ENCODE assay signal across 14 cellular contexts in genomic region chr5:128904815-128905214, GRCh38.
A peak's percentile ranks its signal among the peaks of the same experiment; 100 is the strongest.
DNase-seq lines count a peak whose midpoint lies in the region; ATAC-seq, FAIRE-seq and TF ChIP-seq lines count a peak whose summit lies in the region.
"Had no signal": no experiment of that assay in that cellular context is flagged by ENCODE, and none has a peak within 500 bp of the region (broad histone marks: within the 10 kb centered on the region; RNA-seq: fewer than 3 reads in every experiment).

No MANE protein-coding gene starts in this region.

- in situ Hi-C loops in HepG2 (cut with HindIII; ENCODE audit: extremely low pct_ligation_motif_present, low pct_unique_long_range_greater_than_20kb) = loop anchor here (5.0 kb wide), 1 partner anchor 222 kb away; no protein-coding TSS in a partner anchor

- FAIRE-seq in HepG2 (lab: Jason Lieb, UNC) = no peak

- H3K27me3 ChIP-seq in liver (ENCODE audit: control insufficient read depth in 4 of 4, insufficient read depth in 4 of 4, low read length in 3 of 4) (no peaks in the 10 kb centered on the region), HepG2 (ENCODE audit: control insufficient read depth in 1 of 2, insufficient read depth in 2 of 2, low read length in 2 of 2) (no peaks in the 10 kb centered on the region)
- H3K27me3 ChIP-seq: BLaER1 had no signal

- ATAC-seq in HepG2 = no peak
- ATAC-seq in HG02970 (IDR thresholded peaks at IDR 0.05; ENCODE audit: low FRiP score, unreplicated experiment) = no peak

- CTCF ChIA-PET in HepG2 (lab: Yijun Ruan, JAX; ENCODE audit: low intra/inter-chr PET ratio, low total read pairs) = interaction anchor here (0.7 to 2.0 kb wide), 3 partner anchors 222 to 863 kb away, joined by 3 to 17 read pairs (median 3); no protein-coding TSS in a partner anchor

- H3K79me2 ChIP-seq in HepG2 (ENCODE audit: insufficient read depth, low read length) = no peaks in the 10 kb centered on the region

- no TSS peak for BruUV-seq in HepG2 (replicated peaks; lab: Mats Ljungman, UMichigan)

- H3K4me2 ChIP-seq in HepG2 (ENCODE audit: low read depth, low read length) = no peak overlapping the region
- H3K4me2 ChIP-seq: BLaER1 had no signal

- POLR2A ChIA-PET in HepG2 (lab: Yijun Ruan, JAX) = no interaction called here

- TF ChIP-seq RAD21 in liver (IDR thresholded peaks at IDR 0.05) = no peak
- TF ChIP-seq RAD21 in HepG2 (CRISPR knock-in tag; IDR thresholded peaks at IDR 0.05) = no peak

- no peak overlapping the region for H3K4me3 ChIP-seq in liver (ENCODE audit: low read depth in 1 of 3, low read length in 3 of 3)
- H3K4me3 ChIP-seq in HepG2 (replicated peaks in 1 of 3; ENCODE audit: insufficient read depth in 1 of 3, low read depth in 2 of 3, low read length in 3 of 3) = no peak overlapping the region
- H3K4me3 ChIP-seq: BLaER1 had no signal

- intact Hi-C loops in HepG2 (cut with micrococcal nuclease; ENCODE audit: unreplicated experiment) = loop anchor here (1.0 to 5.0 kb wide), 3 partner anchors 221 to 862 kb away; no protein-coding TSS in a partner anchor

- TF ChIP-seq EP300 in HepG2 (IDR thresholded peaks at IDR 0.05; ENCODE audit: low read depth in 2 of 2, low read length in 2 of 2) = no peak
- no peak for TF ChIP-seq EP300 in HepG2 (CRISPR knock-in tag; IDR thresholded peaks at IDR 0.05; ENCODE audit: borderline replicate concordance)

- H3K9ac ChIP-seq in liver (ENCODE audit: low read depth in 1 of 2, low read length in 2 of 2) (no peak overlapping the region), HepG2 (ENCODE audit: insufficient read depth, low read depth, low read length) (no peak overlapping the region)
- H3K9ac ChIP-seq: BLaER1 had no signal

- WGBS in liver = 72% methylated on average over 2 of the region's 2 CpGs
- 0% methylated on average over 2 of the region's 2 CpGs for WGBS in HepG2 (ENCODE audit: low lambda C conversion rate)

- H3K36me3 ChIP-seq in liver (ENCODE audit: control insufficient read depth in 4 of 4, insufficient read depth in 3 of 4, low read depth in 1 of 4, low read length in 3 of 4) (no peaks in the 10 kb centered on the region), HepG2 (replicated peaks in 1 of 2; ENCODE audit: control insufficient read depth in 1 of 2, insufficient read depth in 2 of 2, low read length in 2 of 2) (no peaks in the 10 kb centered on the region)
- H3K36me3 ChIP-seq: BLaER1 had no signal

- H3K9me3 ChIP-seq in liver (ENCODE audit: control insufficient read depth in 4 of 4, low read length in 3 of 4) = no peaks in the 10 kb centered on the region
- H3K9me3 ChIP-seq in HepG2 (ENCODE audit: low read length) = no peaks in the 10 kb centered on the region
- H3K9me3 ChIP-seq: BLaER1 had no signal

- DNase-seq in HepG2 (ENCODE audit: low spot score) = no peak
- peak; percentile 7 for DNase-seq in fibroblast of gingiva (ENCODE audit: low read depth)
- peak; percentile 12 for DNase-seq in iris pigment epithelial cell (ENCODE audit: low read depth)
- DNase-seq in NCI-H69 (lab: John Stamatoyannopoulos, UW) = no peak
- no peak for DNase-seq in DMS79 treated with DMSO at 0.1 percent for 48 hours (lab: John Stamatoyannopoulos, UW)
- no peak for DNase-seq in activated naive CD4-positive, alpha-beta T cell treated with anti-CD3 and anti-CD28 coated beads, Interleukin-2, amount 50 U/mL, for 16 hours
- DNase-seq: 8988T, DMS153, GOT3, H9 had no signal

- H3K27ac ChIP-seq in liver (ENCODE audit: low read depth in 1 of 2, low read length in 2 of 2) (no peak overlapping the region), HepG2 (ENCODE audit: extremely low read length, insufficient read depth, low read length) (no peak overlapping the region)
- H3K27ac ChIP-seq: BLaER1, HL-60 had no signal

- TF ChIP-seq CTCF in liver (IDR thresholded peaks at IDR 0.05; ENCODE audit: low read depth, low read length, missing input control) (no peak), HepG2 (CRISPR knock-in tag; IDR thresholded peaks at IDR 0.05) (no peak)

- no peak overlapping the region for H2AFZ ChIP-seq in HepG2 (ENCODE audit: low read length)

- no peaks in the 10 kb centered on the region for H4K20me1 ChIP-seq in HepG2 (ENCODE audit: insufficient read depth, low read length)
- H4K20me1 ChIP-seq: BLaER1 had no signal

- TF ChIP-seq POLR2A in HepG2 (IDR thresholded peaks at IDR 0.05; ENCODE audit: insufficient read depth in 1 of 2, low read depth in 2 of 2, low read length in 2 of 2) = no peak

- peaks cover 0 to 8% (median 7%) of the 10 kb centered on the region in 4 donors for H3K4me1 ChIP-seq in liver (ENCODE audit: control insufficient read depth in 4 of 4, insufficient read depth in 4 of 4, low read length in 3 of 4)
- no peaks in the 10 kb centered on the region for H3K4me1 ChIP-seq in HepG2 (ENCODE audit: insufficient read depth, low read length)
- H3K4me1 ChIP-seq: BLaER1 had no signal

TF ChIP-seq in liver, 16 proteins besides CTCF, POLR2A, EP300 and RAD21:
- TF ChIP-seq JUND (IDR thresholded peaks at IDR 0.05) (no peak), HNF4G (IDR thresholded peaks at IDR 0.05) (no peak), NR2F2 (IDR thresholded peaks at IDR 0.05) (no peak), FOXA2 (IDR thresholded peaks at IDR 0.05) (no peak), HNF4A (conservative IDR thresholded peaks at IDR 0.05) (peak; percentile 8 to 15), ATF3 (IDR thresholded peaks at IDR 0.05) (no peak), GABPA (IDR thresholded peaks at IDR 0.05 in 1 of 2, conservative IDR thresholded peaks at IDR 0.05 in 1 of 2) (no peak)

TF ChIP-seq in HepG2, 621 proteins besides CTCF, POLR2A, EP300 and RAD21 (continues in another document):
- TF ChIP-seq MTA3 (CRISPR knock-in tag; IDR thresholded peaks at IDR 0.05) = no peak
- no peak for TF ChIP-seq ZNF772 (CRISPR knock-in tag; IDR thresholded peaks at IDR 0.05)
- TF ChIP-seq ZNF558 (CRISPR knock-in tag; IDR thresholded peaks at IDR 0.05; ENCODE audit: borderline replicate concordance) = no peak
- TF ChIP-seq ZBTB39 (CRISPR knock-in tag; IDR thresholded peaks at IDR 0.05) = no peak
- TF ChIP-seq ZNF468 (CRISPR knock-in tag; IDR thresholded peaks at IDR 0.05) = no peak
- no peak for TF ChIP-seq ZNF567 (CRISPR knock-in tag; IDR thresholded peaks at IDR 0.05; ENCODE audit: borderline replicate concordance)
- no peak for TF ChIP-seq GPN1 (CRISPR knock-in tag; IDR thresholded peaks at IDR 0.05; ENCODE audit: borderline replicate concordance)
- no peak for TF ChIP-seq NFAT5 (CRISPR knock-in tag; IDR thresholded peaks at IDR 0.05)

Comparison
In these comparisons a context has a peak if more than half of its experiments do, and no peak if none do; other contexts are left out.
1. DNase-seq: peak in fibroblast of gingiva (single experiment) and iris pigment epithelial cell (single experiment); none in HepG2 (single experiment), NCI-H69 (single experiment), DMS79 treated with DMSO at 0.1 percent for 48 hours (single experiment) and activated naive CD4-positive, alpha-beta T cell treated with anti-CD3 and anti-CD28 coated beads, Interleukin-2, amount 50 U/mL, for 16 hours (single experiment).